17 cellular contexts compared by ENCODE assay signal in genomic region chr2:156601840-156602551, GRCh38.
DNase-seq lines count a peak whose midpoint lies in the region; ATAC-seq and FAIRE-seq lines count a peak whose summit lies in the region.
"Had no signal": no experiment of that assay in that cellular context is flagged by ENCODE, and none has a peak within 500 bp of the region (broad histone marks: within the 10 kb centered on the region; RNA-seq: fewer than 3 reads in every experiment).

No MANE protein-coding gene starts in this region.

- no peaks in the 10 kb centered on the region for H3K36me3 Mint-ChIP-seq in stimulated activated memory B cell treated with anti-CD40 and anti-IgM and Interleukin-4, amounts not matched to agents 10 μg/mL and 1 μg/mL and 100 μg/mL, for 72 hours

- H3K27me3 ChIP-seq in H7 (ENCODE audit: control insufficient read depth, insufficient read depth, low read length) = no peaks in the 10 kb centered on the region

- H3K4me1 Mint-ChIP-seq in stimulated activated memory B cell treated with anti-CD40 and anti-IgM and Interleukin-4, amounts not matched to agents 10 μg/mL and 1 μg/mL and 100 μg/mL, for 72 hours = no peaks in the 10 kb centered on the region

- peak; percentile 24 for ATAC-seq in stimulated activated memory B cell treated with anti-CD40 and anti-IgM and Interleukin-4, amounts not matched to agents 10 μg/mL and 1 μg/mL and 100 μg/mL, for 72 hours
- ATAC-seq: GM12878, K562 had no signal

- no peaks in the 10 kb centered on the region for H3K36me3 ChIP-seq in H7 (replicated peaks; ENCODE audit: control insufficient read depth, insufficient read depth, low read length)

- H3K4me3 ChIP-seq in H7 (ENCODE audit: insufficient read depth, low read depth, low read length) = no peak overlapping the region
- H3K4me3 ChIP-seq: GM12878, K562 had no signal

- no peak overlapping the region for H3K27ac Mint-ChIP-seq in stimulated activated memory B cell treated with anti-CD40 and anti-IgM and Interleukin-4, amounts not matched to agents 10 μg/mL and 1 μg/mL and 100 μg/mL, for 72 hours
- H3K27ac Mint-ChIP-seq: CD4-positive, alpha-beta T cell had no signal

- no peak overlapping the region for H3K4me3 Mint-ChIP-seq in stimulated activated memory B cell treated with anti-CD40 and anti-IgM and Interleukin-4, amounts not matched to agents 10 μg/mL and 1 μg/mL and 100 μg/mL, for 72 hours
- H3K4me3 Mint-ChIP-seq: CD4-positive, alpha-beta T cell had no signal

- FAIRE-seq in urothelium cell line (lab: Jason Lieb, UNC) = no peak
- FAIRE-seq: A204.1, K562 had no signal

- peaks cover 17% of the 10 kb centered on the region for H3K27me3 Mint-ChIP-seq in stimulated activated memory B cell treated with anti-CD40 and anti-IgM and Interleukin-4, amounts not matched to agents 10 μg/mL and 1 μg/mL and 100 μg/mL, for 72 hours

- DNase-seq in ELF-1 (ENCODE audit: low read depth, low spot score) (peak; percentile 6), fibroblast of gingiva (ENCODE audit: low read depth) (peak; percentile 2), myocyte (ENCODE audit: low read depth) (peak; percentile 26), H7 (no peak), urothelium cell line (ENCODE audit: low spot score) (no peak), NCI-H82 (lab: John Stamatoyannopoulos, UW) (no peak)
- DNase-seq: CD4-positive, alpha-beta T cell; NCI-H1105; NCI-H1694; NCI-H510A; NCI-H774; OCI-M1; Right ventricle myocardium superior had no signal

- H3K9me3 Mint-ChIP-seq in stimulated activated memory B cell treated with anti-CD40 and anti-IgM and Interleukin-4, amounts not matched to agents 10 μg/mL and 1 μg/mL and 100 μg/mL, for 72 hours = no peaks in the 10 kb centered on the region
- H3K9me3 Mint-ChIP-seq: CD4-positive, alpha-beta T cell had no signal

Comparison
In these comparisons a context has a peak if more than half of its experiments do, and no peak if none do; other contexts are left out.
1. DNase-seq: peak in ELF-1 (single experiment), fibroblast of gingiva (single experiment) and myocyte (single experiment); none in H7 (single experiment), urothelium cell line (single experiment) and NCI-H82 (single experiment).